Comparison of ENCODE assay signal across 2 cellular contexts in the genomic region with DNA sequence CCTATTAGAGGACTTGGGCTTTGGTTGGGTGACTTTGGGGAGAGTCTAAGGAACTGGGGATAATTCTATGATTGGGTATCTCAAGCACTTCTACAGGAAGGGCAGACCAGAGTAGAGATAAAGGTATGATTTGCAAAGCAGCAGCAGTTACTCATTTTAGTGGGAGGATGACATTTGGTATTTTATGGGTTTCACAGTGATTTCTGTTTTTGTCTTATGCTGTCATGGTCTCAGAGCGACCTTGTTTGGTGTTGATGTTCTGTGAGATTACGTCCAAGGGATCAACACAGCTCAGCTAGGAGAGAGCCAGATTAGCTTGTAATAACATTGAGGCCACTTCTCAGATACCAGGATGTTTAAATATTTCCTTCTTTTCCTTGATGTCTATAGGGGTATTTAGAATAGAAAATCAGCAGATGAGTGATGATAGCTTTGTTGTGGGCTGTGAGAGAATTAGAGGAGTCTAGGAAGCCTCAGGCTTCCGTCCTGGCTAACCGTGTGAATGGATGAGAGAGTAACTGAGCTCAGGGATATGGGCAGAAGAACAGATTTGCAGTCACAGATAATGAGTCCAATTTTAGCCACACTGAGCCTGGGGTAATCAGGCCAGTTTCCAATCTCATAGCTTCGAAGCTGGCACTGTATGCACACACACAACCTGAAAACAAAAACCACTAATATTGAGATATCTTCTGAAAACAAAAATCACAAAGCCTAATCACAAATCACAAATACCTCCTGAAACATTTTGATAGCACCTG.
TF ChIP-seq lines count a peak whose summit lies in the region.

No MANE protein-coding gene starts in this region.

TF ChIP-seq in K562, 482 proteins besides CTCF, POLR2A, EP300 and RAD21:
- no peak for TF ChIP-seq PBX2 (CRISPR knock-in tag; IDR thresholded peaks at IDR 0.05; ENCODE audit: low read depth)
- peak; percentile 52 for TF ChIP-seq PBX2 (tag; conservative IDR thresholded peaks at IDR 0.05; ENCODE audit: low read depth)
- peak; percentile 64 for TF ChIP-seq FOSL1 (tag; conservative IDR thresholded peaks at IDR 0.05)
- no peak for TF ChIP-seq ZBTB17 (CRISPR knock-in tag; IDR thresholded peaks at IDR 0.05)
- TF ChIP-seq RBM25 (IDR thresholded peaks at IDR 0.05; ENCODE audit: low read depth, low read length, severe bottlenecking) = no peak
- peak; percentile 30 for TF ChIP-seq MEIS2 (IDR thresholded peaks at IDR 0.05; ENCODE audit: partially characterized antibody)
- TF ChIP-seq TEAD2 (tag; IDR thresholded peaks at IDR 0.05) = no peak

TF ChIP-seq in SK-N-SH treated with all-trans-retinoic acid at 6 μM for 48 hours, 23 proteins besides CTCF, POLR2A, EP300 and RAD21 (continued from another document):
- no peak for TF ChIP-seq ZNF70 (CRISPR knock-in tag; IDR thresholded peaks at IDR 0.05)
- TF ChIP-seq RARB (CRISPR knock-in tag; IDR thresholded peaks at IDR 0.05) = no peak
- TF ChIP-seq CREB5 (CRISPR knock-in tag; IDR thresholded peaks at IDR 0.05; ENCODE audit: low read depth) = no peak
- no peak for TF ChIP-seq ZFP30 (CRISPR knock-in tag; IDR thresholded peaks at IDR 0.05)
- TF ChIP-seq OSR1 (CRISPR knock-in tag; IDR thresholded peaks at IDR 0.05) = no peak
